ENCODE assay signal across 14 cellular contexts in genomic region chr15:42427429-42428223, GRCh38.
DNase-seq lines count a peak whose midpoint lies in the region; ATAC-seq, FAIRE-seq and TF ChIP-seq lines count a peak whose summit lies in the region.
"Had no signal": no experiment of that assay in that cellular context is flagged by ENCODE, and none has a peak within 500 bp of the region (broad histone marks: within the 10 kb centered on the region; RNA-seq: fewer than 3 reads in every experiment).

No MANE protein-coding gene starts in this region.

- no peaks in the 10 kb centered on the region for H3K9me3 ChIP-seq in ascending aorta

- TF ChIP-seq CTCF in AG04449 (IDR thresholded peaks at IDR 0.05; ENCODE audit: insufficient read depth, low read length, missing control alignments) (no peak), ascending aorta (IDR thresholded peaks at IDR 0.05) (no peak)

- ATAC-seq in HG03039 (IDR thresholded peaks at IDR 0.05; ENCODE audit: unreplicated experiment): no peak
- ATAC-seq in naive thymus-derived CD8-positive, alpha-beta T cell: no peak
- ATAC-seq: Panc1 had no signal

- no peaks in the 10 kb centered on the region for H3K27me3 ChIP-seq in ascending aorta
- H3K27me3 ChIP-seq: dorsolateral prefrontal cortex had no signal

- DNase-seq in AG04449 (ENCODE audit: low read depth, low spot score) (peak; percentile 79), HCEC 1CT (peak; percentile 90), ascending aorta (ENCODE audit: low spot score in 2 of 2) (no peak), hepatic stellate cell (ENCODE audit: low spot score) (peak; percentile 82), frontal cortex (ENCODE audit: low spot score in 2 of 2) (no peak)
- no peak for DNase-seq in naive thymus-derived CD8-positive, alpha-beta T cell
- DNase-seq in stimulated activated CD4-positive, alpha-beta T cell treated with anti-CD3 and anti-CD28 coated beads, Interleukin-2, amount 100 ng/mL, for 24 hours: no peak
- DNase-seq: CD4-positive, CD25-positive, alpha-beta regulatory T cell; dorsolateral prefrontal cortex; NCI-H1930 had no signal

- peaks cover 5 to 92% (median 20%) of the 10 kb centered on the region in 3 donors for H3K36me3 Mint-ChIP-seq in naive thymus-derived CD8-positive, alpha-beta T cell

- no peak overlapping the region for H3K27ac Mint-ChIP-seq in naive thymus-derived CD8-positive, alpha-beta T cell

- no peaks in the 10 kb centered on the region for H3K9me3 Mint-ChIP-seq in naive thymus-derived CD8-positive, alpha-beta T cell
- H3K9me3 Mint-ChIP-seq: CD4-positive, CD25-positive, alpha-beta regulatory T cell had no signal

- intact Hi-C loops in ascending aorta (cut with DNase I): loop anchor here (2.0 kb wide), 2 partner anchors 29 to 39 kb away; no protein-coding TSS in a partner anchor

- no peaks in the 10 kb centered on the region for H3K4me1 Mint-ChIP-seq in naive thymus-derived CD8-positive, alpha-beta T cell

- no peak for FAIRE-seq in frontal cortex (lab: Jason Lieb, UNC)

- H3K4me1 ChIP-seq in ascending aorta: peaks cover 0 to 10% of the 10 kb centered on the region in 2 donors

- H3K27ac ChIP-seq in ascending aorta: peak overlapping the region; percentile 82 to 89
- H3K27ac ChIP-seq: VCaP had no signal

- H3K36me3 ChIP-seq in ascending aorta: peaks cover 49 to 90% of the 10 kb centered on the region in 2 donors

- CTCF ChIA-PET in AG04449 (lab: Yijun Ruan, JAX): no interaction called here

- H3K27me3 Mint-ChIP-seq in naive thymus-derived CD8-positive, alpha-beta T cell: no peaks in the 10 kb centered on the region
- H3K27me3 Mint-ChIP-seq: CD4-positive, CD25-positive, alpha-beta regulatory T cell had no signal

- no peak overlapping the region for H3K4me3 Mint-ChIP-seq in naive thymus-derived CD8-positive, alpha-beta T cell
- H3K4me3 Mint-ChIP-seq: CD4-positive, CD25-positive, alpha-beta regulatory T cell had no signal

- H3K4me3 ChIP-seq in AG04449 (ENCODE audit: low read depth, low read length) (no peak overlapping the region), ascending aorta (no peak overlapping the region)
- H3K4me3 ChIP-seq: dorsolateral prefrontal cortex, skin epidermis had no signal

- POLR2A ChIA-PET in AG04449 (lab: Yijun Ruan, JAX): interaction anchor here (1.4 kb wide), 1 partner anchor 25 kb away, joined by 3 read pairs; no protein-coding TSS in a partner anchor
- POLR2A ChIA-PET in naive thymus-derived CD8-positive, alpha-beta T cell (lab: Charles Lee): no interaction called here

Comparison
In these comparisons a context has a peak if more than half of its experiments do, and no peak if none do; other contexts are left out.
1. DNase-seq: peak in AG04449 (single experiment), HCEC 1CT (single experiment) and hepatic stellate cell (single experiment); none in ascending aorta (0 of 2), naive thymus-derived CD8-positive, alpha-beta T cell (0 of 10), frontal cortex (0 of 2) and stimulated activated CD4-positive, alpha-beta T cell treated with anti-CD3 and anti-CD28 coated beads, Interleukin-2, amount 100 ng/mL, for 24 hours (0 of 2).